8 cellular contexts compared by ENCODE assay signal in genomic region chr1:6260433-6260934, GRCh38. TPM values are rescaled to one million over a fixed set of nuclear protein-coding genes. Genes with fewer than 3 reads are reported as not detected.
A peak's percentile ranks its signal among the peaks of the same experiment; 100 is the strongest.
DNase-seq lines count a peak whose midpoint lies in the region; ATAC-seq and TF ChIP-seq lines count a peak whose summit lies in the region.

No MANE protein-coding gene starts in this region.

- H4K20me1 ChIP-seq in OCI-LY1 (ENCODE audit: insufficient read depth, low read length): no peaks in the 10 kb centered on the region

- ATAC-seq in omental fat pad (ENCODE audit: low FRiP score) (peak; percentile 24), GM21447 (IDR thresholded peaks at IDR 0.05; ENCODE audit: unreplicated experiment) (no peak)

- H3K27me3 ChIP-seq in OCI-LY1 (ENCODE audit: insufficient read depth, low read length): peaks cover 4% of the 10 kb centered on the region; the same call in 1 of the 2 replicates

- DNase-seq in activated CD4-positive, alpha-beta T cell treated with anti-CD3 and anti-CD28 coated beads, Interleukin-2, amount 10 ng/mL, durations not matched to agents 7 days and 5 days: peak; percentile 21
- DNase-seq in activated CD4-positive, alpha-beta T cell treated with anti-CD3 and anti-CD28 coated beads for 48 hours: no peak
- DNase-seq in erythroblast (lab: John Stamatoyannopoulos, UW) (peak; percentile 47 to 49), omental fat pad (ENCODE audit: low spot score) (no peak), NCI-H526 treated with DMSO at 0.1 percent for 48 hours (lab: John Stamatoyannopoulos, UW) (no peak)
- DNase-seq in activated CD4-positive, alpha-beta memory T cell treated with anti-CD3 and anti-CD28 coated beads, Interleukin-2, amount 10 ng/mL, durations not matched to agents 7 days and 5 days: no peak

- peaks cover 13% of the 10 kb centered on the region for H3K4me1 Mint-ChIP-seq in activated CD4-positive, alpha-beta T cell treated with anti-CD3 and anti-CD28 coated beads, Interleukin-2, amount 10 ng/mL, durations not matched to agents 7 days and 5 days
- H3K4me1 Mint-ChIP-seq in activated CD4-positive, alpha-beta memory T cell treated with anti-CD3 and anti-CD28 coated beads, Interleukin-2, amount 10 ng/mL, durations not matched to agents 7 days and 5 days: peaks cover 37% of the 10 kb centered on the region

- POLR2A ChIA-PET in activated CD4-positive, alpha-beta T cell treated with anti-CD3 and anti-CD28 coated beads, Interleukin-2, amount 10 ng/mL, durations not matched to agents 7 days and 5 days (lab: Charles Lee): no interaction called here
- POLR2A ChIA-PET in activated CD4-positive, alpha-beta memory T cell treated with anti-CD3 and anti-CD28 coated beads, Interleukin-2, amount 10 ng/mL, durations not matched to agents 7 days and 5 days (lab: Charles Lee): interaction anchor here (1.0 kb wide), 1 partner anchor 25 kb away, joined by 3 read pairs; the partner anchor contains the start of gene ICMT

- H2AFZ ChIP-seq in OCI-LY1 (ENCODE audit: low read length): no peak overlapping the region

- TF ChIP-seq CTCF in OCI-LY1 (IDR thresholded peaks at IDR 0.05; ENCODE audit: low read length): no peak
- no peak for TF ChIP-seq CTCF in omental fat pad (IDR thresholded peaks at IDR 0.05)

- H3K4me3 Mint-ChIP-seq in activated CD4-positive, alpha-beta T cell treated with anti-CD3 and anti-CD28 coated beads, Interleukin-2, amount 10 ng/mL, durations not matched to agents 7 days and 5 days: no peak overlapping the region
- no peak overlapping the region for H3K4me3 Mint-ChIP-seq in activated CD4-positive, alpha-beta memory T cell treated with anti-CD3 and anti-CD28 coated beads, Interleukin-2, amount 10 ng/mL, durations not matched to agents 7 days and 5 days

- peaks cover 18% of the 10 kb centered on the region for H3K27me3 Mint-ChIP-seq in activated CD4-positive, alpha-beta T cell treated with anti-CD3 and anti-CD28 coated beads, Interleukin-2, amount 10 ng/mL, durations not matched to agents 7 days and 5 days
- H3K27me3 Mint-ChIP-seq in activated CD4-positive, alpha-beta memory T cell treated with anti-CD3 and anti-CD28 coated beads, Interleukin-2, amount 10 ng/mL, durations not matched to agents 7 days and 5 days: peaks cover 14% of the 10 kb centered on the region

- peak overlapping the region; percentile 89 for H3K4me2 ChIP-seq in OCI-LY1 (ENCODE audit: low read length)

- no peaks in the 10 kb centered on the region for H3K9me3 Mint-ChIP-seq in activated CD4-positive, alpha-beta T cell treated with anti-CD3 and anti-CD28 coated beads, Interleukin-2, amount 10 ng/mL, durations not matched to agents 7 days and 5 days
- H3K9me3 Mint-ChIP-seq in activated CD4-positive, alpha-beta memory T cell treated with anti-CD3 and anti-CD28 coated beads, Interleukin-2, amount 10 ng/mL, durations not matched to agents 7 days and 5 days: no peaks in the 10 kb centered on the region

- H3K36me3 Mint-ChIP-seq in activated CD4-positive, alpha-beta T cell treated with anti-CD3 and anti-CD28 coated beads, Interleukin-2, amount 10 ng/mL, durations not matched to agents 7 days and 5 days (ENCODE audit: low read depth): no peaks in the 10 kb centered on the region
- H3K36me3 Mint-ChIP-seq in activated CD4-positive, alpha-beta memory T cell treated with anti-CD3 and anti-CD28 coated beads, Interleukin-2, amount 10 ng/mL, durations not matched to agents 7 days and 5 days (ENCODE audit: low read depth): no peaks in the 10 kb centered on the region

- peak overlapping the region; percentile 44; the same call in 1 of the 2 replicates for H3K9ac ChIP-seq in OCI-LY1 (ENCODE audit: low read length)

- no peaks in the 10 kb centered on the region for H3K36me3 ChIP-seq in OCI-LY1 (ENCODE audit: insufficient read depth, low read length)

- peak overlapping the region; percentile 65 for H3K4me3 ChIP-seq in OCI-LY1 (ENCODE audit: low read depth, low read length, poor library complexity, severe bottlenecking)

- CTCF ChIA-PET in activated CD4-positive, alpha-beta T cell treated with anti-CD3 and anti-CD28 coated beads, Interleukin-2, amount 10 ng/mL, durations not matched to agents 7 days and 5 days (lab: Charles Lee): interaction anchor here (0.9 to 2.0 kb wide), 2 partner anchors 13 to 14 kb away, joined by 3 to 10 read pairs; no protein-coding TSS in a partner anchor
- CTCF ChIA-PET in activated CD4-positive, alpha-beta memory T cell treated with anti-CD3 and anti-CD28 coated beads, Interleukin-2, amount 10 ng/mL, durations not matched to agents 7 days and 5 days (lab: Charles Lee): interaction anchor here (4.0 kb wide), 1 partner anchor 14 kb away, joined by 18 read pairs; no protein-coding TSS in a partner anchor

- no peak for TF ChIP-seq POLR2A in erythroblast (IDR thresholded peaks at IDR 0.05; ENCODE audit: low read length)

- no peaks in the 10 kb centered on the region for H3F3A ChIP-seq in OCI-LY1 (ENCODE audit: insufficient read depth, low read length)

- no peak overlapping the region for H3K27ac Mint-ChIP-seq in activated CD4-positive, alpha-beta T cell treated with anti-CD3 and anti-CD28 coated beads, Interleukin-2, amount 10 ng/mL, durations not matched to agents 7 days and 5 days
- H3K27ac Mint-ChIP-seq in activated CD4-positive, alpha-beta memory T cell treated with anti-CD3 and anti-CD28 coated beads, Interleukin-2, amount 10 ng/mL, durations not matched to agents 7 days and 5 days: no peak overlapping the region

- no peak overlapping the region for H3K27ac ChIP-seq in OCI-LY1 (ENCODE audit: low read depth, low read length, poor library complexity, severe bottlenecking)

- no peaks in the 10 kb centered on the region for H3K9me2 ChIP-seq in OCI-LY1 (ENCODE audit: low read depth, low read length)

- no peaks in the 10 kb centered on the region for H3K9me3 ChIP-seq in OCI-LY1 (ENCODE audit: low read length)

- no peaks in the 10 kb centered on the region for H3K79me2 ChIP-seq in OCI-LY1 (ENCODE audit: insufficient read depth, low read length)

- H3K4me1 ChIP-seq in OCI-LY1 (ENCODE audit: insufficient read depth, low read length, severe bottlenecking): peaks cover 3% of the 10 kb centered on the region

RNA-seq across cellular contexts. Expression of gene GPR153, which starts 0.4 kb away (rescaled TPM):
- total RNA-seq in activated CD4-positive, alpha-beta T cell treated with anti-CD3 and anti-CD28 coated beads, Interleukin-2, amount 10 ng/mL, durations not matched to agents 7 days and 5 days: under 1 TPM; 0.85 to 0.99 TPM
- total RNA-seq in omental fat pad: 10 to 100 TPM; 10.9 to 19.8 (median 14.3) TPM
- total RNA-seq in activated CD4-positive, alpha-beta memory T cell treated with anti-CD3 and anti-CD28 coated beads, Interleukin-2, amount 10 ng/mL, durations not matched to agents 7 days and 5 days: 1 to 10 TPM; 3.9 to 4.4 TPM

RNA-seq across cellular contexts. Expression of gene HES3, which starts 16.5 kb away (rescaled TPM):
- total RNA-seq in activated CD4-positive, alpha-beta T cell treated with anti-CD3 and anti-CD28 coated beads, Interleukin-2, amount 10 ng/mL, durations not matched to agents 7 days and 5 days: not detected
- not detected for total RNA-seq in omental fat pad
- not detected for total RNA-seq in activated CD4-positive, alpha-beta memory T cell treated with anti-CD3 and anti-CD28 coated beads, Interleukin-2, amount 10 ng/mL, durations not matched to agents 7 days and 5 days

RNA-seq across cellular contexts. Expression of gene ICMT, which starts 24.7 kb away (rescaled TPM):
- 10 to 100 TPM; 50.4 to 53.3 TPM for total RNA-seq in activated CD4-positive, alpha-beta T cell treated with anti-CD3 and anti-CD28 coated beads, Interleukin-2, amount 10 ng/mL, durations not matched to agents 7 days and 5 days
- total RNA-seq in omental fat pad: 10 to 100 TPM; 47.7 to 70.2 (median 57.3) TPM
- 10 to 100 TPM; 49.8 to 49.9 TPM for total RNA-seq in activated CD4-positive, alpha-beta memory T cell treated with anti-CD3 and anti-CD28 coated beads, Interleukin-2, amount 10 ng/mL, durations not matched to agents 7 days and 5 days

RNA-seq across cellular contexts. Expression of gene RNF207, which starts 54.6 kb away (rescaled TPM):
- 1 to 10 TPM; 4.0 to 7.4 TPM for total RNA-seq in activated CD4-positive, alpha-beta T cell treated with anti-CD3 and anti-CD28 coated beads, Interleukin-2, amount 10 ng/mL, durations not matched to agents 7 days and 5 days
- 10 to 100 TPM in 2 of 4 donors, 1 to 10 TPM in 2; 5.2 to 48.2 (median 9.5) TPM for total RNA-seq in omental fat pad
- 10 to 100 TPM; 12.4 to 16.4 TPM for total RNA-seq in activated CD4-positive, alpha-beta memory T cell treated with anti-CD3 and anti-CD28 coated beads, Interleukin-2, amount 10 ng/mL, durations not matched to agents 7 days and 5 days

Comparison
In these comparisons a context has a peak if more than half of its experiments do, and no peak if none do; other contexts are left out.
1. DNase-seq: peak in activated CD4-positive, alpha-beta T cell treated with anti-CD3 and anti-CD28 coated beads, Interleukin-2, amount 10 ng/mL, durations not matched to agents 7 days and 5 days (single experiment) and erythroblast (2 of 2); none in activated CD4-positive, alpha-beta T cell treated with anti-CD3 and anti-CD28 coated beads for 48 hours (single experiment), omental fat pad (single experiment), NCI-H526 treated with DMSO at 0.1 percent for 48 hours (single experiment) and activated CD4-positive, alpha-beta memory T cell treated with anti-CD3 and anti-CD28 coated beads, Interleukin-2, amount 10 ng/mL, durations not matched to agents 7 days and 5 days (single experiment).